In genomic region chr13:91154954-91155353, GRCh38 we compare ENCODE assay signal across 13 cellular contexts.
A peak's percentile ranks its signal among the peaks of the same experiment; 100 is the strongest.
DNase-seq lines count a peak whose midpoint lies in the region; ATAC-seq lines count a peak whose summit lies in the region.
"Had no signal": no experiment of that assay in that cellular context is flagged by ENCODE, and none has a peak within 500 bp of the region (broad histone marks: within the 10 kb centered on the region; RNA-seq: fewer than 3 reads in every experiment).

No MANE protein-coding gene starts in this region.

- H3K79me2 ChIP-seq in GM23248 (ENCODE audit: insufficient read depth): no peaks in the 10 kb centered on the region

- WGBS in GM23248 (ENCODE audit: low coverage in 1 of 2, low lambda C conversion rate in 2 of 2, missing lambda C conversion rate in 2 of 2), 2 experiments: 2 to 8% methylated on average over 3 of the region's 3 CpGs

- peaks cover 6% of the 10 kb centered on the region for H3K4me1 ChIP-seq in neuron (ENCODE audit: insufficient read depth, low read length)
- no peaks in the 10 kb centered on the region for H3K4me1 ChIP-seq in GM23248 (ENCODE audit: insufficient read depth)
- H3K4me1 ChIP-seq: prostate gland had no signal

- H3K27me3 Mint-ChIP-seq in stimulated activated naive CD8-positive, alpha-beta T cell treated with anti-CD3 and anti-CD28 coated beads, Interleukin-15, amount 100 ng/mL, for 72 hours: peaks cover 15% of the 10 kb centered on the region

- peak overlapping the region; percentile 48 for H2AFZ ChIP-seq in neuron (ENCODE audit: low read depth, low read length)
- H2AFZ ChIP-seq in GM23248: no peak overlapping the region

- H3K4me3 ChIP-seq in neuron (ENCODE audit: low read length) (no peak overlapping the region), GM23248 (no peak overlapping the region)
- H3K4me3 ChIP-seq: prostate gland had no signal

- H3K4me1 Mint-ChIP-seq in stimulated activated naive CD8-positive, alpha-beta T cell treated with anti-CD3 and anti-CD28 coated beads, Interleukin-15, amount 100 ng/mL, for 72 hours: no peaks in the 10 kb centered on the region

- H3K27ac ChIP-seq in GM23248: no peak overlapping the region
- H3K27ac ChIP-seq: prostate gland had no signal

- in situ Hi-C loops in GM23248 (cut with MboI): no loop called here

- H3K9me2 ChIP-seq in GM23248 (ENCODE audit: insufficient read depth): no peaks in the 10 kb centered on the region

- no peak overlapping the region for H3K9ac ChIP-seq in GM23248

- no peaks in the 10 kb centered on the region for H3K9me3 Mint-ChIP-seq in stimulated activated naive CD8-positive, alpha-beta T cell treated with anti-CD3 and anti-CD28 coated beads, Interleukin-15, amount 100 ng/mL, for 72 hours

- no peaks in the 10 kb centered on the region for H3K36me3 ChIP-seq in neuron (ENCODE audit: insufficient read depth, low read length)
- H3K36me3 ChIP-seq in GM23248 (ENCODE audit: low read depth): no peaks in the 10 kb centered on the region
- H3K36me3 ChIP-seq: prostate gland had no signal

- no peaks in the 10 kb centered on the region for H3K9me3 ChIP-seq in neuron (ENCODE audit: low read length)
- H3K9me3 ChIP-seq in GM23248 (ENCODE audit: low read depth): no peaks in the 10 kb centered on the region
- H3K9me3 ChIP-seq: prostate gland had no signal

- ATAC-seq in GM19324 (IDR thresholded peaks at IDR 0.05; ENCODE audit: low FRiP score, unreplicated experiment) (peak; percentile 88), HG03135 (IDR thresholded peaks at IDR 0.05; ENCODE audit: unreplicated experiment) (peak; percentile 79)
- ATAC-seq in stimulated activated naive CD8-positive, alpha-beta T cell treated with anti-CD3 and anti-CD28 coated beads, Interleukin-15, amount 100 ng/mL, for 72 hours: no peak

- no peaks in the 10 kb centered on the region for H4K20me1 ChIP-seq in GM23248 (ENCODE audit: insufficient read depth)

- DNase-seq in SIG-M5 treated with dmso at 0.1 percent for 504 hours (lab: John Stamatoyannopoulos, UW; ENCODE audit: unreplicated experiment) (peak; percentile 50), GM23248 (no peak), amygdala (lab: John Stamatoyannopoulos, UW) (no peak)
- DNase-seq in stimulated activated naive CD8-positive, alpha-beta T cell treated with anti-CD3 and anti-CD28 coated beads, Interleukin-15, amount 100 ng/mL, for 72 hours: no peak
- DNase-seq in stimulated activated CD4-positive, alpha-beta T cell treated with anti-CD3 and anti-CD28 coated beads, Interleukin-1b, Interleukin-23, amount 100 ng/mL, for 48 hours: no peak
- DNase-seq: DND-41, GOT3, hypothalamus, NCI-H1105 had no signal

- H3K27me3 ChIP-seq in neuron (ENCODE audit: insufficient read depth, low read length) (no peaks in the 10 kb centered on the region), GM23248 (replicated peaks; ENCODE audit: insufficient read depth) (no peaks in the 10 kb centered on the region)

- no peak overlapping the region for H3K4me2 ChIP-seq in GM23248 (ENCODE audit: unreplicated experiment)

- no peak overlapping the region for H3K27ac Mint-ChIP-seq in stimulated activated naive CD8-positive, alpha-beta T cell treated with anti-CD3 and anti-CD28 coated beads, Interleukin-15, amount 100 ng/mL, for 72 hours

- H3F3A ChIP-seq in GM23248 (ENCODE audit: insufficient read depth): no peaks in the 10 kb centered on the region

- no peak overlapping the region for H3K4me3 Mint-ChIP-seq in stimulated activated naive CD8-positive, alpha-beta T cell treated with anti-CD3 and anti-CD28 coated beads, Interleukin-15, amount 100 ng/mL, for 72 hours
